Comparison of ENCODE assay signal across 27 cellular contexts in genomic region chr13:109792416-109793090, GRCh38.
"Had no signal": no experiment of that assay in that cellular context is flagged by ENCODE, and none has a peak within 500 bp of the region (broad histone marks: within the 10 kb centered on the region; RNA-seq: fewer than 3 reads in every experiment).

No MANE protein-coding gene starts in this region.

- DNase-seq: activated CD4-positive, alpha-beta T cell treated with anti-CD3 and anti-CD28 coated beads for 1 hour; activated CD8-positive, alpha-beta memory T cell treated with anti-CD3 and anti-CD28 coated beads, Interleukin-2, amount 50 U/mL, for 48 hours; activated naive CD8-positive, alpha-beta T cell treated with anti-CD3 and anti-CD28 coated beads, Interleukin-2, amount 50 U/mL, for 24 hours; activated T-cell treated with anti-CD3 and anti-CD28 coated beads, Interleukin-2, amount 50 U/mL, for 24 hours; amygdala; central memory CD4-positive, alpha-beta T cell; foreskin fibroblast; heart left ventricle; hypothalamus; immature natural killer cell; midbrain; naive thymus-derived CD4-positive, alpha-beta T cell; ovary; stimulated activated CD4-positive, alpha-beta T cell treated with anti-CD3 and anti-CD28 coated beads, Interleukin-12 subunit alpha, Interleukin-12 subunit beta, amount 100 ng/mL, for 4 hours; stimulated activated CD4-positive, alpha-beta T cell treated with anti-CD3 and anti-CD28 coated beads, Interleukin-4, amount 100 ng/mL, for 1 hour; T-cell had no signal

- H3K4me3 Mint-ChIP-seq: activated naive CD4-positive, alpha-beta T cell treated with anti-CD3 and anti-CD28 coated beads, Interleukin-2, amount 50 U/mL, for 24 hours; activated naive CD8-positive, alpha-beta T cell treated with anti-CD3 and anti-CD28 coated beads, Interleukin-2, amount 50 U/mL, for 24 hours; activated T-cell treated with anti-CD3 and anti-CD28 coated beads, Interleukin-2, amount 50 U/mL, for 24 hours; immature natural killer cell; memory B cell; naive thymus-derived CD4-positive, alpha-beta T cell; stimulated activated naive CD8-positive, alpha-beta T cell treated with anti-CD3 and anti-CD28 coated beads, Interleukin-15, Interleukin-2, amounts not matched to agents 100 ng/mL and 50 ng/mL, for 24 hours; T-cell had no signal

- H3K9me3 ChIP-seq: breast epithelium, heart left ventricle, ovary, thoracic aorta had no signal

- H3K27me3 ChIP-seq: breast epithelium, ovary had no signal

- H3K36me3 ChIP-seq: breast epithelium, heart left ventricle, ovary, thoracic aorta had no signal

- FAIRE-seq: endothelial cell of umbilical vein, urothelium cell line had no signal

- H3K4me1 ChIP-seq: breast epithelium had no signal

- H3K27ac Mint-ChIP-seq: activated naive CD4-positive, alpha-beta T cell treated with anti-CD3 and anti-CD28 coated beads, Interleukin-2, amount 50 U/mL, for 24 hours; activated naive CD8-positive, alpha-beta T cell treated with anti-CD3 and anti-CD28 coated beads, Interleukin-2, amount 50 U/mL, for 24 hours; activated T-cell treated with anti-CD3 and anti-CD28 coated beads, Interleukin-2, amount 50 U/mL, for 24 hours; immature natural killer cell; memory B cell; naive thymus-derived CD4-positive, alpha-beta T cell; progenitor cell of endocrine pancreas; stimulated activated naive CD8-positive, alpha-beta T cell treated with anti-CD3 and anti-CD28 coated beads, Interleukin-15, Interleukin-2, amounts not matched to agents 100 ng/mL and 50 ng/mL, for 24 hours; T-cell had no signal

- H3K4me3 ChIP-seq: breast epithelium, heart left ventricle, ovary, skin epidermis, thoracic aorta had no signal

- H3K36me3 Mint-ChIP-seq: activated naive CD4-positive, alpha-beta T cell treated with anti-CD3 and anti-CD28 coated beads, Interleukin-2, amount 50 U/mL, for 24 hours; immature natural killer cell; memory B cell; naive thymus-derived CD4-positive, alpha-beta T cell; T-cell had no signal

- H3K9me3 Mint-ChIP-seq: activated naive CD4-positive, alpha-beta T cell treated with anti-CD3 and anti-CD28 coated beads, Interleukin-2, amount 50 U/mL, for 24 hours; activated naive CD8-positive, alpha-beta T cell treated with anti-CD3 and anti-CD28 coated beads, Interleukin-2, amount 50 U/mL, for 24 hours; activated T-cell treated with anti-CD3 and anti-CD28 coated beads, Interleukin-2, amount 50 U/mL, for 24 hours; immature natural killer cell; naive thymus-derived CD4-positive, alpha-beta T cell; stimulated activated naive CD8-positive, alpha-beta T cell treated with anti-CD3 and anti-CD28 coated beads, Interleukin-15, Interleukin-2, amounts not matched to agents 100 ng/mL and 50 ng/mL, for 24 hours; T-cell had no signal

- H3K4me1 Mint-ChIP-seq: immature natural killer cell had no signal

- ATAC-seq: activated naive CD8-positive, alpha-beta T cell treated with anti-CD3 and anti-CD28 coated beads, Interleukin-2, amount 50 U/mL, for 24 hours; esophagus mucosa; heart left ventricle; naive thymus-derived CD4-positive, alpha-beta T cell; sciatic nerve; T-cell had no signal

- H3K27ac ChIP-seq: breast epithelium, heart left ventricle, ovary, skin epidermis, thoracic aorta had no signal
